ENCODE assay signal across 20 cellular contexts in genomic region chr7:85038466-85038865, GRCh38.
"Had no signal": no experiment of that assay in that cellular context is flagged by ENCODE, and none has a peak within 500 bp of the region (broad histone marks: within the 10 kb centered on the region; RNA-seq: fewer than 3 reads in every experiment).

No MANE protein-coding gene starts in this region.

- H3K9ac ChIP-seq: KMS-11 had no signal

- H3K4me2 ChIP-seq: KMS-11 had no signal

- ATAC-seq: HepG2, Panc1, PC-3, SK-N-SH treated with all-trans-retinoic acid at 6 μM for 48 hours had no signal

- FAIRE-seq: HepG2 had no signal

- H3K27ac ChIP-seq: KMS-11, RWPE1 had no signal

- DNase-seq: IMR-90; NCI-H1092; NCI-H1105 treated with DMSO at 0.1 percent for 48 hours; NCI-H1436; NCI-H187; NCI-H2029; NCI-H2081 treated with DMSO at 0.1 percent for 48 hours; NCI-H2227 treated with DMSO at 0.1 percent for 48 hours; NCI-H524; NCI-H526 treated with DMSO at 0.1 percent for 48 hours; NCI-H748 treated with DMSO at 0.1 percent for 48 hours; NK-92 treated with Interleukin-12 subunit alpha and Interleukin-12 subunit beta, amount 100 ng/mL, for 24 hours; PC-3; SHP77; T-helper 1 cell had no signal
